Comparison of ENCODE assay signal across 21 cellular contexts in the genomic region with DNA sequence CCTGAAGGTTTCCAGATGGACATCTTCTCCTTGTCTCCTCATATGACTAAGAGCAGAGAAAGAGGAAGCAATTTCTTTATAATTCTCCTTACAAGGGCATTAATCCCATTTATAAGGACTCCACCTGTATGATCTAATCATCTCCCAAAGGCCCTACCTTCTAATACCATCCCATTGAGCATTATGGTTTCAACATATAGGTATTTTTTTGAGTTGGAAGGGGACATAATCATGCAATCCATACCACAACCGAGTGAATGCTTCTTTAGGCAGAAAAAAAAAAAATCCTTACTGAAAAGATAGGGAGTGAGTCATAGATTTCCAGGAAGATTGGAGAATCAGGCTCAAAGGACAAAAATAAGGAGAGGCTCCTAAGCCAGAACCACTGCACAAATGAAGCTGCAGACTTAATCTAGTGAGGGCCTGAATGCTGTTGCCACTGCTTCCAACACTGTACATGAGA.
DNase-seq lines count a peak whose midpoint lies in the region; ATAC-seq, FAIRE-seq and TF ChIP-seq lines count a peak whose summit lies in the region.
"Had no signal": no experiment of that assay in that cellular context is flagged by ENCODE, and none has a peak within 500 bp of the region (broad histone marks: within the 10 kb centered on the region; RNA-seq: fewer than 3 reads in every experiment).

No MANE protein-coding gene starts in this region.

- H3K4me1 ChIP-seq in PC-3 (ENCODE audit: insufficient read depth, low read length) (peaks cover 9% of the 10 kb centered on the region; the same call in 1 of the 2 replicates), endothelial cell of umbilical vein (ENCODE audit: control insufficient read depth, extremely low read depth, insufficient read depth, low read length) (peaks cover 59% of the 10 kb centered on the region)
- H3K4me1 ChIP-seq: gastrocnemius medialis had no signal

- intact Hi-C loops in PC-3 (cut with micrococcal nuclease) (no loop called here), endothelial cell of umbilical vein (cut with micrococcal nuclease) (loop anchor here (10.0 kb wide), 2 partner anchors 1086 to 1626 kb away; a partner anchor contains a TSS), left colon (cut with DNase I, micrococcal nuclease) (no loop called here)

- no peak for TF ChIP-seq CTCF in PC-3 (conservative IDR thresholded peaks at IDR 0.05; ENCODE audit: low read depth, low read length)
- no peak for TF ChIP-seq CTCF in endothelial cell of umbilical vein (IDR thresholded peaks at IDR 0.05; ENCODE audit: extremely low read depth in 1 of 2, insufficient read depth in 1 of 2, low read depth in 1 of 2, low read length in 2 of 2)

- POLR2A ChIA-PET in PC-3 (lab: Charles Lee; ENCODE audit: unreplicated experiment) (no interaction called here), endothelial cell of umbilical vein (lab: Charles Lee) (no interaction called here)

- dilution Hi-C loops in endothelial cell of umbilical vein (cut with MboI; ENCODE audit: extremely low pct_ligation_motif_present, low sequenced_read_pairs), result loop anchor here (25.0 kb wide), 1 partner anchor 1129 kb away; no protein-coding TSS in a partner anchor

- no peak overlapping the region for H3K27ac ChIP-seq in PC-3 (ENCODE audit: low read length)
- peak overlapping the region; percentile 58 for H3K27ac ChIP-seq in endothelial cell of umbilical vein (ENCODE audit: insufficient read depth, low read depth, low read length)
- H3K27ac ChIP-seq: gastrocnemius medialis had no signal

- H3K9me3 ChIP-seq in PC-3 (ENCODE audit: low read length), result no peaks in the 10 kb centered on the region
- no peaks in the 10 kb centered on the region for H3K9me3 ChIP-seq in endothelial cell of umbilical vein (replicated peaks; ENCODE audit: control insufficient read depth, insufficient read depth, low read length)
- H3K9me3 ChIP-seq: gastrocnemius medialis had no signal

- ATAC-seq in PC-3, result no peak
- ATAC-seq in left colon, result peak; percentile 63
- ATAC-seq in HG02973 (IDR thresholded peaks at IDR 0.05; ENCODE audit: unreplicated experiment), result no peak
- ATAC-seq in GM19467 (IDR thresholded peaks at IDR 0.05; ENCODE audit: unreplicated experiment), result no peak
- ATAC-seq: gastrocnemius medialis; stimulated activated effector memory CD8-positive, alpha-beta T cell treated with anti-CD3 and anti-CD28 coated beads, Interleukin-12 subunit alpha, Interleukin-12 subunit beta, amount 100 ng/mL, for 72 hours had no signal

- H3K36me3 ChIP-seq in PC-3 (ENCODE audit: low read depth, low read length) (no peaks in the 10 kb centered on the region), endothelial cell of umbilical vein (ENCODE audit: control insufficient read depth in 2 of 2, extremely low read depth in 1 of 2, insufficient read depth in 2 of 2, low read length in 2 of 2) (no peaks in the 10 kb centered on the region)
- H3K36me3 ChIP-seq: gastrocnemius medialis had no signal

- no peaks in the 10 kb centered on the region for H3K9me2 ChIP-seq in PC-3 (replicated peaks; ENCODE audit: low read length)

- H3K4me3 ChIP-seq in PC-3 (ENCODE audit: low read length) (no peak overlapping the region), endothelial cell of umbilical vein (replicated peaks in 1 of 3; ENCODE audit: insufficient read depth in 1 of 3, low read depth in 1 of 3, low read length in 3 of 3) (no peak overlapping the region)
- H3K4me3 ChIP-seq: gastrocnemius medialis, lung had no signal

- no peaks in the 10 kb centered on the region for H3F3A ChIP-seq in PC-3 (ENCODE audit: low read length, unreplicated experiment)

- H3K4me2 ChIP-seq in PC-3 (ENCODE audit: low read length) (no peak overlapping the region), endothelial cell of umbilical vein (ENCODE audit: insufficient read depth, low read length) (peak overlapping the region; percentile 37)

- no peak for TF ChIP-seq POLR2A in endothelial cell of umbilical vein (IDR thresholded peaks at IDR 0.05; ENCODE audit: low read depth, low read length)

- H3K27me3 ChIP-seq in PC-3 (ENCODE audit: low read length) (no peaks in the 10 kb centered on the region), endothelial cell of umbilical vein (ENCODE audit: control insufficient read depth in 2 of 2, insufficient read depth in 2 of 2, low read length in 2 of 2) (no peaks in the 10 kb centered on the region)
- H3K27me3 ChIP-seq: gastrocnemius medialis had no signal

- no peak overlapping the region for H3K9ac ChIP-seq in PC-3 (ENCODE audit: low read length)
- no peak overlapping the region for H3K9ac ChIP-seq in endothelial cell of umbilical vein (replicated peaks; ENCODE audit: extremely low read depth, insufficient read depth, low read length)

- BruUV-seq in PC-3 (replicated peaks; lab: Mats Ljungman, UMichigan), result no TSS peak
- BruUV-seq in endothelial cell of umbilical vein (replicated peaks; lab: Mats Ljungman, UMichigan), result no TSS peak

- H4K20me1 ChIP-seq in PC-3 (ENCODE audit: low read length) (no peaks in the 10 kb centered on the region), endothelial cell of umbilical vein (replicated peaks; ENCODE audit: control insufficient read depth, extremely low read depth, insufficient read depth, low read length) (no peaks in the 10 kb centered on the region)

- FAIRE-seq in endothelial cell of umbilical vein (lab: Jason Lieb, UNC), result peak; percentile 58
- FAIRE-seq: A204.1, TTC549 had no signal

- H3K79me2 ChIP-seq in PC-3 (ENCODE audit: low read length) (no peaks in the 10 kb centered on the region), endothelial cell of umbilical vein (ENCODE audit: control insufficient read depth, insufficient read depth, low read length) (no peaks in the 10 kb centered on the region)

- H2AFZ ChIP-seq in PC-3 (ENCODE audit: low read length), result no peak overlapping the region
- H2AFZ ChIP-seq in endothelial cell of umbilical vein (ENCODE audit: low read depth, low read length), result no peak overlapping the region

- H3K9me1 ChIP-seq in endothelial cell of umbilical vein (replicated peaks; ENCODE audit: control insufficient read depth, extremely low read depth, insufficient read depth, low read length), result no peaks in the 10 kb centered on the region

- CTCF ChIA-PET in PC-3 (lab: Charles Lee) (no interaction called here), endothelial cell of umbilical vein (lab: Charles Lee) (interaction anchor here (1.4 kb wide), 1 partner anchor 164 kb away, joined by 3 read pairs; no protein-coding TSS in a partner anchor)

- DNase-seq in COLO829 (ENCODE audit: low spot score) (peak; percentile 29), PC-3 (peak; percentile 39), endothelial cell of umbilical vein (ENCODE audit: low read depth, low spot score) (peak; percentile 71), left colon (no peak), DMS 273 treated with DMSO at 0.1 percent for 48 hours (lab: John Stamatoyannopoulos, UW) (no peak), iPS-NIHi7 (ENCODE audit: extremely low spot score) (no peak)
- DNase-seq: activated T-cell treated with anti-CD3 and anti-CD28 coated beads, Interleukin-2, amount 50 U/mL, for 1 hour; caudate nucleus; DMS79 treated with DMSO at 0.1 percent for 48 hours; gastrocnemius medialis; H9; NCI-H1436; NCI-H82; nephron progenitor cell; RPMI8226 had no signal

TF ChIP-seq in endothelial cell of umbilical vein, 7 proteins besides CTCF, POLR2A, EP300 and RAD21:
- TF ChIP-seq EZH2 (IDR thresholded peaks at IDR 0.05; ENCODE audit: borderline replicate concordance, low read depth, low read length, severe bottlenecking) (no peak), FOS (IDR thresholded peaks at IDR 0.05; ENCODE audit: borderline replicate concordance, insufficient read depth, low read length) (peak; percentile 69), POLR2AphosphoS5 (IDR thresholded peaks at IDR 0.05; ENCODE audit: insufficient read depth, low read depth, low read length) (no peak), JUN (IDR thresholded peaks at IDR 0.05; ENCODE audit: borderline replicate concordance, insufficient read depth, insufficient read length, low read depth) (peak; percentile 73), MYC (IDR thresholded peaks at IDR 0.05; ENCODE audit: low read depth, low read length) (no peak), GATA2 (IDR thresholded peaks at IDR 0.05; ENCODE audit: insufficient read depth, insufficient read length, low read depth, low read length) (peak; percentile 92)
- TF ChIP-seq, protein P1, sequence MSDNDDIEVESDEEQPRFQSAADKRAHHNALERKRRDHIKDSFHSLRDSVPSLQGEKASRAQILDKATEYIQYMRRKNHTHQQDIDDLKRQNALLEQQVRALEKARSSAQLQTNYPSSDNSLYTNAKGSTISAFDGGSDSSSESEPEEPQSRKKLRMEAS (IDR thresholded peaks at IDR 0.05; ENCODE audit: insufficient read depth, insufficient read length), result no peak

Comparison
In these comparisons a context has a peak if more than half of its experiments do, and no peak if none do; other contexts are left out.
1. DNase-seq: peak in COLO829 (single experiment), PC-3 (single experiment) and endothelial cell of umbilical vein (single experiment); none in left colon (0 of 2), DMS 273 treated with DMSO at 0.1 percent for 48 hours (single experiment) and iPS-NIHi7 (single experiment).